1 cellular context compared by ENCODE assay signal in genomic region chr16:30075503-30076275, GRCh38.
TF ChIP-seq lines count a peak whose summit lies in the region.

TSS of gene PPP4C (plus strand) at chr16:30075994. CDS start at chr16:30076378, 384 bp downstream.

TF ChIP-seq in Ishikawa, 13 proteins besides CTCF, POLR2A, EP300 and RAD21 (continued from another document):
- TF ChIP-seq CREB1 (IDR thresholded peaks at IDR 0.05; ENCODE audit: low read depth) (peak; percentile 85), TEAD4 (IDR thresholded peaks at IDR 0.05) (no peak), YY1 (IDR thresholded peaks at IDR 0.05; ENCODE audit: low read depth) (peak; percentile 14; the same call in 1 of the 2 replicates), ZBTB7A (IDR thresholded peaks at IDR 0.05; ENCODE audit: low read depth) (peak; percentile 46; the same call in 1 of the 2 replicates)
TF ChIP-seq in Ishikawa: peak in this region for 7.
